ENCODE assay signal across 9 cellular contexts in genomic region chr6:167541544-167541943, GRCh38.
"Had no signal": no experiment of that assay in that cellular context is flagged by ENCODE, and none has a peak within 500 bp of the region (broad histone marks: within the 10 kb centered on the region; RNA-seq: fewer than 3 reads in every experiment).

No MANE protein-coding gene starts in this region.

- H3K4me3 ChIP-seq: GM23338 had no signal

- DNase-seq: H9, HCEC 1CT, HFFc6, IMR-90, KBM-7 had no signal

- H3K4me3 Mint-ChIP-seq: GM23338, H9, HFFc6 had no signal

- H2AFZ ChIP-seq: GM23338 had no signal

- FAIRE-seq: H1, H54 had no signal

- H3K27ac ChIP-seq: HL-60 had no signal

- H3K4me2 ChIP-seq: GM23338 had no signal

- ATAC-seq: GM23338 had no signal

- H3K4me1 Mint-ChIP-seq: GM23338 had no signal

- H3K27ac Mint-ChIP-seq: GM23338, H9, HFFc6 had no signal
